In genomic region chr15:75027551-75027950, GRCh38 we compare ENCODE assay signal across 18 cellular contexts. TPM values are rescaled to one million over a fixed set of nuclear protein-coding genes. Genes with fewer than 3 reads are reported as not detected.
DNase-seq lines count a peak whose midpoint lies in the region; ATAC-seq and TF ChIP-seq lines count a peak whose summit lies in the region.
"Had no signal": no experiment of that assay in that cellular context is flagged by ENCODE, and none has a peak within 500 bp of the region (broad histone marks: within the 10 kb centered on the region; RNA-seq: fewer than 3 reads in every experiment).

No MANE protein-coding gene starts in this region.

- H3K36me3 Mint-ChIP-seq in CD4-positive, CD25-positive, alpha-beta regulatory T cell: peaks cover 14% of the 10 kb centered on the region
- H3K36me3 Mint-ChIP-seq in endothelial cell (ENCODE audit: low read depth, unreplicated experiment): peaks cover 4% of the 10 kb centered on the region

- TF ChIP-seq CTCF in RWPE1 (conservative IDR thresholded peaks at IDR 0.05; ENCODE audit: low read depth): no peak
- TF ChIP-seq CTCF in endothelial cell (IDR thresholded peaks at IDR 0.05; ENCODE audit: unreplicated experiment): no peak

- H3K27me3 ChIP-seq in BLaER1 (no peaks in the 10 kb centered on the region), MG63 (no peaks in the 10 kb centered on the region)
- no peaks in the 10 kb centered on the region for H3K27me3 ChIP-seq in CD4-positive, CD25-positive, alpha-beta regulatory T cell (ENCODE audit: control insufficient read depth, insufficient read depth, low read length)
- H3K27me3 ChIP-seq: SJCRH30 had no signal

- H3K4me1 ChIP-seq in BLaER1: peaks cover 71% of the 10 kb centered on the region
- peaks cover 14% of the 10 kb centered on the region for H3K4me1 ChIP-seq in CD4-positive, CD25-positive, alpha-beta regulatory T cell (ENCODE audit: control insufficient read depth, insufficient read depth, low read length, poor library complexity, severe bottlenecking)

- no peaks in the 10 kb centered on the region for H3K27me3 Mint-ChIP-seq in CD4-positive, CD25-positive, alpha-beta regulatory T cell
- peaks cover 8% of the 10 kb centered on the region for H3K27me3 Mint-ChIP-seq in endothelial cell (ENCODE audit: unreplicated experiment)
- H3K27me3 Mint-ChIP-seq: CD4-positive, alpha-beta T cell had no signal

- H3K27ac ChIP-seq in BLaER1 (peak overlapping the region; percentile 77), RWPE1 (peak overlapping the region; percentile 90; the same call in 1 of the 2 replicates)
- no peak overlapping the region for H3K27ac ChIP-seq in CD4-positive, CD25-positive, alpha-beta regulatory T cell (ENCODE audit: insufficient read depth, low read length, poor library complexity, severe bottlenecking)
- H3K27ac ChIP-seq: PC-9, SJCRH30 had no signal

- DNase-seq in CD4-positive, CD25-positive, alpha-beta regulatory T cell: no peak
- no peak for DNase-seq in RWPE1 (ENCODE audit: low spot score)
- DNase-seq in endothelial cell (ENCODE audit: low spot score): no peak
- no peak for DNase-seq in MG63
- DNase-seq in NCI-H1048 (lab: John Stamatoyannopoulos, UW): no peak
- no peak for DNase-seq in NCI-H226
- DNase-seq: ACHN; CD4-positive, alpha-beta T cell; GF-D8; H7; NCI-H1436; NCI-H1930; NCI-H345; NCI-H524 treated with DMSO at 0.1 percent for 48 hours; PC-9; SJCRH30 had no signal

- H3K9me3 Mint-ChIP-seq in CD4-positive, CD25-positive, alpha-beta regulatory T cell: no peaks in the 10 kb centered on the region
- no peaks in the 10 kb centered on the region for H3K9me3 Mint-ChIP-seq in endothelial cell (ENCODE audit: unreplicated experiment)
- H3K9me3 Mint-ChIP-seq: CD4-positive, alpha-beta T cell had no signal

- H4K20me1 ChIP-seq in BLaER1: peaks cover 19% of the 10 kb centered on the region; the same call in 1 of the 2 replicates

- no peak overlapping the region for H3K4me3 Mint-ChIP-seq in CD4-positive, CD25-positive, alpha-beta regulatory T cell
- no peak overlapping the region for H3K4me3 Mint-ChIP-seq in endothelial cell (ENCODE audit: unreplicated experiment)

- H3K4me1 Mint-ChIP-seq in CD4-positive, CD25-positive, alpha-beta regulatory T cell: peaks cover 3 to 30% (median 21%) of the 10 kb centered on the region in 4 donors
- H3K4me1 Mint-ChIP-seq in endothelial cell (ENCODE audit: unreplicated experiment): peaks cover 80% of the 10 kb centered on the region

- no peak for ATAC-seq in CD4-positive, CD25-positive, alpha-beta regulatory T cell (ENCODE audit: low read depth in 2 of 2)
- ATAC-seq: K562 had no signal

- H3K4me3 ChIP-seq in BLaER1: no peak overlapping the region
- no peak overlapping the region for H3K4me3 ChIP-seq in CD4-positive, CD25-positive, alpha-beta regulatory T cell (ENCODE audit: low read depth, low read length)
- H3K4me3 ChIP-seq in MG63: no peak overlapping the region
- H3K4me3 ChIP-seq: K562, PC-9, SJCRH30 had no signal

- POLR2A ChIA-PET in RWPE1 (lab: Yijun Ruan, JAX; ENCODE audit: low non-redundant PET): no interaction called here

- peak overlapping the region; percentile 72; the same call in 1 of the 2 replicates for H3K9ac ChIP-seq in BLaER1

- peak overlapping the region in 2 of 3 donors; percentile 60 to 74 for H3K27ac Mint-ChIP-seq in CD4-positive, CD25-positive, alpha-beta regulatory T cell
- peak overlapping the region; percentile 58 for H3K27ac Mint-ChIP-seq in endothelial cell (ENCODE audit: unreplicated experiment)
- H3K27ac Mint-ChIP-seq: CD4-positive, alpha-beta T cell had no signal

- H3K36me3 ChIP-seq in BLaER1 (no peaks in the 10 kb centered on the region; the same call in 1 of the 2 replicates), MG63 (peaks cover 20% of the 10 kb centered on the region)
- no peaks in the 10 kb centered on the region for H3K36me3 ChIP-seq in CD4-positive, CD25-positive, alpha-beta regulatory T cell (ENCODE audit: control insufficient read depth, insufficient read depth, low read length)
- H3K36me3 ChIP-seq: SJCRH30 had no signal

- H3K9me3 ChIP-seq in BLaER1 (0 out of 2 replicates have a peak, but pooled peaks cover under 1% of the 10 kb centered on the region), MG63 (no peaks in the 10 kb centered on the region)
- no peaks in the 10 kb centered on the region for H3K9me3 ChIP-seq in CD4-positive, CD25-positive, alpha-beta regulatory T cell (ENCODE audit: control insufficient read depth in 2 of 2, low read length in 2 of 2)
- H3K9me3 ChIP-seq: SJCRH30 had no signal

- H3K4me2 ChIP-seq in BLaER1: no peak overlapping the region
- H3K4me2 ChIP-seq: PC-9 had no signal

- CTCF ChIA-PET in RWPE1 (lab: Yijun Ruan, JAX): no interaction called here

RNA-seq across cellular contexts. Expression of gene PPCDC, which starts 4.2 kb away (rescaled TPM):
- total RNA-seq in CD4-positive, CD25-positive, alpha-beta regulatory T cell: 11.0 TPM
- polyA plus RNA-seq in CD4-positive, CD25-positive, alpha-beta regulatory T cell: 10 to 100 TPM; 12.3 to 15.5 (median 12.8) TPM
- 25.0 TPM for total RNA-seq in endothelial cell (ENCODE audit: unreplicated experiment)
- total RNA-seq in MG63 (2014; rRNA removed; shearing (Covaris generic); ENCODE audit: low replicate concordance): 10.8 and 31.9 TPM in 2 replicates

RNA-seq across cellular contexts. Expression of gene SCAMP5, which starts 32.2 kb away (rescaled TPM):
- 1.3 TPM for total RNA-seq in CD4-positive, CD25-positive, alpha-beta regulatory T cell
- under 1 TPM in 2 of 4 donors, not detected in 2; 0.20 to 0.25 TPM for polyA plus RNA-seq in CD4-positive, CD25-positive, alpha-beta regulatory T cell
- total RNA-seq in endothelial cell (ENCODE audit: unreplicated experiment): 132 TPM
- total RNA-seq in MG63 (2014; rRNA removed; shearing (Covaris generic); ENCODE audit: low replicate concordance): 0.20 and 3.4 TPM in 2 replicates

Comparison
In these comparisons a context has a peak if more than half of its experiments do, and no peak if none do; other contexts are left out.
1. RNA of gene SCAMP5, which starts 32.2 kb away (total RNA-seq): 132 TPM in endothelial cell (single experiment); 0.20 to 3.4 TPM in MG63 and 1.3 TPM in CD4-positive, CD25-positive, alpha-beta regulatory T cell (single experiment); every median in the first group is over 10 times any median in the second.